ENCODE assay signal across 9 cellular contexts in the genomic region with DNA sequence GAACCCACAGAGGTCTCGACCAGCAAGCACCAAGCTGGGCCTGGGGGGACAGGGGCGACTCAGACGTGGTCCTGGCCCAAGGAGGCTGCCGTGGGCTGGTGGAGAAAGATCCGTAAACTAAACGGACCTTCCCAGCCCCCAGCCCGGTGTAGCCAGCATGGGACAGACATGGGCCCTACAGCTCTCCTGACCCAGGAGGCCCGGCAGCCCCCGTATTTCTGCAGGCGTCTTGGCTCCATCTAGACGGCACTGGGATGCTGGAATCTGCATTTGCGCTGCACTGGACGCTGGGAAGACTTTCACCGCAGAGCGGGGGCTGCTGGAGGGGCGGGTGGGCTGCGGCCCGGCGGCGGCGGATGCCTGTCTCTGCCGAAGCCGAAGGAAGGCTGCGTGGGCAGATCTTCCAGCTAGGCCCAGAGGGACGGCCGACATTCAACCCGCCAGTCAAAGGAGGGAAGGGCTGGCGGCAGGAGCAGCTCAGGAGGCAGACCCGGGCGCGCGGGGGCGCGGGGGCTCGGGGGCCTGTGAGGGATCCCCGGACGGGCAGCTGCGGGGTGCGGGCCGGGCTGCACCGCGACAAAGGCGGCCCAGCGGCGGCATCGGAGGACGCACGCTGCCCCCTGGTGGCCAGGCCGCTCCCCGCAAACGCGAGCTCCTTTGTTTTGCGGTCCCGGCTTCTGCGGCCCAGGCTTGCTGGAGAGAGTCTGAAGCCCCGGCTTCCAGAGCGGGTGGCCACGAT.
A peak's percentile ranks its signal among the peaks of the same experiment; 100 is the strongest.
DNase-seq lines count a peak whose midpoint lies in the region; ATAC-seq, FAIRE-seq and TF ChIP-seq lines count a peak whose summit lies in the region.
"Had no signal": no experiment of that assay in that cellular context is flagged by ENCODE, and none has a peak within 500 bp of the region (broad histone marks: within the 10 kb centered on the region; RNA-seq: fewer than 3 reads in every experiment).

No MANE protein-coding gene starts in this region.

- H3K4me3 Mint-ChIP-seq in GM23338 = peak overlapping the region; percentile 60; the same call in 2 of the 3 replicates

- peak overlapping the region; percentile 64 for H3K4me3 ChIP-seq in GM23338

- peak overlapping the region; percentile 83 for H3K4me2 ChIP-seq in GM23338

- H3K36me3 Mint-ChIP-seq in GM23338 (ENCODE audit: low read depth) = no peaks in the 10 kb centered on the region
- H3K36me3 Mint-ChIP-seq: activated naive CD8-positive, alpha-beta T cell had no signal

- no peaks in the 10 kb centered on the region for H3K9me2 ChIP-seq in GM23338 (ENCODE audit: insufficient read depth)

- H3K79me2 ChIP-seq in GM23338 (replicated peaks; ENCODE audit: insufficient read depth) = no peaks in the 10 kb centered on the region

- ATAC-seq in GM23338 = peak; percentile 88
- peak; percentile 41 to 45 for ATAC-seq in activated CD4-positive, CD25-positive, alpha-beta regulatory T cell treated with anti-CD3 and anti-CD28 coated beads, Interleukin-2, amount 50 U/mL, for 24 hours
- ATAC-seq in left lobe of liver = peak; percentile 97
- ATAC-seq in GM18519 (IDR thresholded peaks at IDR 0.05; ENCODE audit: low FRiP score, unreplicated experiment) = no peak

- no peak for FAIRE-seq in D721Med (lab: Jason Lieb, UNC)

- H4K20me1 ChIP-seq in GM23338 (replicated peaks; ENCODE audit: insufficient read depth) = no peaks in the 10 kb centered on the region

- no peak overlapping the region for H3K27ac ChIP-seq in GM23338 (ENCODE audit: low read depth)

- peaks cover 3% of the 10 kb centered on the region; the same call in 1 of the 2 replicates for H3K4me1 ChIP-seq in GM23338 (ENCODE audit: insufficient read depth)

- peaks cover 12% of the 10 kb centered on the region for H3K27me3 Mint-ChIP-seq in GM23338 (ENCODE audit: insufficient read depth, low read depth, poor library complexity)

- peak overlapping the region; percentile 95 for H2AFZ ChIP-seq in GM23338

- no peaks in the 10 kb centered on the region for H3K9me3 Mint-ChIP-seq in GM23338

- no peaks in the 10 kb centered on the region for H3K36me3 ChIP-seq in GM23338 (ENCODE audit: insufficient read depth)

- peaks cover 10% of the 10 kb centered on the region for H3K27me3 ChIP-seq in GM23338 (ENCODE audit: insufficient read depth)

- peaks cover 5% of the 10 kb centered on the region for H3K4me1 Mint-ChIP-seq in GM23338

- no peak overlapping the region for H3K27ac Mint-ChIP-seq in GM23338
- H3K27ac Mint-ChIP-seq: activated naive CD8-positive, alpha-beta T cell had no signal

- no peaks in the 10 kb centered on the region for H3F3A ChIP-seq in GM23338 (replicated peaks; ENCODE audit: low read depth)

- peak; percentile 63 for DNase-seq in D721Med (ENCODE audit: insufficient read length, low spot score)
- DNase-seq in GM23338 (ENCODE audit: low spot score) = peak; percentile 91
- peak; percentile 59 for DNase-seq in NCI-H2029 (lab: John Stamatoyannopoulos, UW)
- DNase-seq in cerebellum (ENCODE audit: low spot score) = peak; percentile 81
- peak; percentile 71 for DNase-seq in left lobe of liver (ENCODE audit: low spot score)
- peak; percentile 67 to 79 for DNase-seq in stimulated activated CD4-positive, alpha-beta T cell treated with anti-CD3 and anti-CD28 coated beads, Interleukin-2, amount 100 ng/mL, for 24 hours

- TF ChIP-seq CTCF in D721Med (IDR thresholded peaks at IDR 0.05; ENCODE audit: insufficient read depth, missing control alignments) = peak; percentile 72
- TF ChIP-seq CTCF in GM23338 (conservative IDR thresholded peaks at IDR 0.05; ENCODE audit: low read depth in 2 of 2) = peak; percentile 60 to 87

TF ChIP-seq in GM23338, 12 proteins besides CTCF, POLR2A, EP300 and RAD21:
- TF ChIP-seq ZNF331 (CRISPR knock-in tag; IDR thresholded peaks at IDR 0.05; ENCODE audit: low read depth) = no peak
- TF ChIP-seq, protein P1, sequence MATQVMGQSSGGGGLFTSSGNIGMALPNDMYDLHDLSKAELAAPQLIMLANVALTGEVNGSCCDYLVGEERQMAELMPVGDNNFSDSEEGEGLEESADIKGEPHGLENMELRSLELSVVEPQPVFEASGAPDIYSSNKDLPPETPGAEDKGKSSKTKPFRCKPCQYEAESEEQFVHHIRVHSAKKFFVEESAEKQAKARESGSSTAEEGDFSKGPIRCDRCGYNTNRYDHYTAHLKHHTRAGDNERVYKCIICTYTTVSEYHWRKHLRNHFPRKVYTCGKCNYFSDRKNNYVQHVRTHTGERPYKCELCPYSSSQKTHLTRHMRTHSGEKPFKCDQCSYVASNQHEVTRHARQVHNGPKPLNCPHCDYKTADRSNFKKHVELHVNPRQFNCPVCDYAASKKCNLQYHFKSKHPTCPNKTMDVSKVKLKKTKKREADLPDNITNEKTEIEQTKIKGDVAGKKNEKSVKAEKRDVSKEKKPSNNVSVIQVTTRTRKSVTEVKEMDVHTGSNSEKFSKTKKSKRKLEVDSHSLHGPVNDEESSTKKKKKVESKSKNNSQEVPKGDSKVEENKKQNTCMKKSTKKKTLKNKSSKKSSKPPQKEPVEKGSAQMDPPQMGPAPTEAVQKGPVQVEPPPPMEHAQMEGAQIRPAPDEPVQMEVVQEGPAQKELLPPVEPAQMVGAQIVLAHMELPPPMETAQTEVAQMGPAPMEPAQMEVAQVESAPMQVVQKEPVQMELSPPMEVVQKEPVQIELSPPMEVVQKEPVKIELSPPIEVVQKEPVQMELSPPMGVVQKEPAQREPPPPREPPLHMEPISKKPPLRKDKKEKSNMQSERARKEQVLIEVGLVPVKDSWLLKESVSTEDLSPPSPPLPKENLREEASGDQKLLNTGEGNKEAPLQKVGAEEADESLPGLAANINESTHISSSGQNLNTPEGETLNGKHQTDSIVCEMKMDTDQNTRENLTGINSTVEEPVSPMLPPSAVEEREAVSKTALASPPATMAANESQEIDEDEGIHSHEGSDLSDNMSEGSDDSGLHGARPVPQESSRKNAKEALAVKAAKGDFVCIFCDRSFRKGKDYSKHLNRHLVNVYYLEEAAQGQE (IDR thresholded peaks at IDR 0.05; ENCODE audit: unreplicated experiment) = peak; percentile 21
TF ChIP-seq in GM23338: peak in this region for 1.
